In genomic region chrY:2979283-2979682, GRCh38 we compare ENCODE assay signal across 1 cellular context.
TF ChIP-seq lines count a peak whose summit lies in the region.

No MANE protein-coding gene starts in this region.

TF ChIP-seq in HepG2, 621 proteins besides CTCF, POLR2A, EP300 and RAD21 (continued from another document):
- TF ChIP-seq AKNA (CRISPR knock-in tag; IDR thresholded peaks at IDR 0.05; ENCODE audit: borderline replicate concordance) (no peak), CHCHD3 (CRISPR knock-in tag; IDR thresholded peaks at IDR 0.05) (no peak), ZNF24 (IDR thresholded peaks at IDR 0.05) (no peak), SP5 (CRISPR knock-in tag; IDR thresholded peaks at IDR 0.05; ENCODE audit: borderline replicate concordance, low read depth) (no peak), ZNF367 (CRISPR knock-in tag; IDR thresholded peaks at IDR 0.05; ENCODE audit: borderline replicate concordance) (no peak), PITX1 (CRISPR knock-in tag; IDR thresholded peaks at IDR 0.05) (no peak), ZNF138 (CRISPR knock-in tag; IDR thresholded peaks at IDR 0.05; ENCODE audit: low read depth) (no peak), IRF9 (CRISPR knock-in tag; IDR thresholded peaks at IDR 0.05; ENCODE audit: borderline replicate concordance) (no peak), ZNF672 (CRISPR knock-in tag; IDR thresholded peaks at IDR 0.05) (no peak), HOXA3 (CRISPR knock-in tag; IDR thresholded peaks at IDR 0.05) (no peak), ZBTB7B (CRISPR knock-in tag; IDR thresholded peaks at IDR 0.05) (no peak), SRSF1 (optimal IDR thresholded peaks at IDR 0.05; ENCODE audit: low read depth, low read length) (no peak), GATA4 (IDR thresholded peaks at IDR 0.05; ENCODE audit: borderline replicate concordance, low read depth) (no peak)
